8 cellular contexts compared by ENCODE assay signal in genomic region chr11:61392991-61393595, GRCh38. TPM values are rescaled to one million over a fixed set of nuclear protein-coding genes. Genes with fewer than 3 reads are reported as not detected.
DNase-seq lines count a peak whose midpoint lies in the region; ATAC-seq and TF ChIP-seq lines count a peak whose summit lies in the region.

No MANE protein-coding gene starts in this region.

- H3K36me3 ChIP-seq in neutrophil, result peaks cover 24% of the 10 kb centered on the region

- H3K4me3 ChIP-seq in fibroblast of pulmonary artery (replicated peaks; ENCODE audit: low read depth, low read length) (peak overlapping the region; percentile 80), neutrophil (ENCODE audit: low read depth in 1 of 2, low read length in 1 of 2) (peak overlapping the region; percentile 80 to 96)

- TF ChIP-seq CTCF in fibroblast of pulmonary artery (IDR thresholded peaks at IDR 0.05; ENCODE audit: low read length, missing control alignments), result peak; percentile 34
- no peak for TF ChIP-seq CTCF in neutrophil (IDR thresholded peaks at IDR 0.05)

- ATAC-seq in HG03442 (IDR thresholded peaks at IDR 0.05; ENCODE audit: unreplicated experiment) (peak; percentile 17), HG03469 (IDR thresholded peaks at IDR 0.05; ENCODE audit: unreplicated experiment) (no peak)

- H3K27me3 ChIP-seq in neutrophil, result no peaks in the 10 kb centered on the region

- DNase-seq in DMS 273 (lab: John Stamatoyannopoulos, UW; ENCODE audit: unreplicated experiment) (peak; percentile 17), DMS 273 treated with DMSO at 0.1 percent for 48 hours (lab: John Stamatoyannopoulos, UW) (no peak), fibroblast of pulmonary artery (ENCODE audit: low read depth) (peak; percentile 26), ureter (ENCODE audit: low spot score) (no peak)
- peak; percentile 6 for DNase-seq in activated CD4-positive, alpha-beta T cell treated with anti-CD3 and anti-CD28 coated beads, Interleukin-2, amount 50 U/mL, for 1 hour

- H3K27ac ChIP-seq in neutrophil, result peak overlapping the region; percentile 91

- H3K4me1 ChIP-seq in neutrophil (ENCODE audit: control insufficient read depth in 1 of 2, insufficient read depth in 1 of 2, low read depth in 1 of 2, low read length in 1 of 2), result peaks cover 26 to 27% of the 10 kb centered on the region in 2 experiments

- H3K9me3 ChIP-seq in neutrophil, result no peaks in the 10 kb centered on the region

RNA-seq across cellular contexts. Expression of gene TMEM216, which starts 0.7 kb away (rescaled TPM):
- 17.3 TPM for total RNA-seq in ureter

RNA-seq across cellular contexts. Expression of gene TMEM138, which starts 30.9 kb away (rescaled TPM):
- total RNA-seq in ureter, result 69.5 TPM

RNA-seq across cellular contexts. Expression of gene CYB561A3, which starts 31.4 kb away (rescaled TPM):
- total RNA-seq in ureter, result 48.4 TPM

RNA-seq across cellular contexts. Expression of gene CPSF7, which starts 36.7 kb away (rescaled TPM):
- 124 TPM for total RNA-seq in ureter

RNA-seq across cellular contexts. Expression of gene SDHAF2, which starts 36.8 kb away (rescaled TPM):
- 40.4 TPM for total RNA-seq in ureter

Comparison
In these comparisons a context has a peak if more than half of its experiments do, and no peak if none do; other contexts are left out.
1. DNase-seq: peak in DMS 273 (single experiment), activated CD4-positive, alpha-beta T cell treated with anti-CD3 and anti-CD28 coated beads, Interleukin-2, amount 50 U/mL, for 1 hour (single experiment) and fibroblast of pulmonary artery (single experiment); none in DMS 273 treated with DMSO at 0.1 percent for 48 hours (single experiment) and ureter (single experiment).